Comparison of ENCODE assay signal across 8 cellular contexts in the genomic region with DNA sequence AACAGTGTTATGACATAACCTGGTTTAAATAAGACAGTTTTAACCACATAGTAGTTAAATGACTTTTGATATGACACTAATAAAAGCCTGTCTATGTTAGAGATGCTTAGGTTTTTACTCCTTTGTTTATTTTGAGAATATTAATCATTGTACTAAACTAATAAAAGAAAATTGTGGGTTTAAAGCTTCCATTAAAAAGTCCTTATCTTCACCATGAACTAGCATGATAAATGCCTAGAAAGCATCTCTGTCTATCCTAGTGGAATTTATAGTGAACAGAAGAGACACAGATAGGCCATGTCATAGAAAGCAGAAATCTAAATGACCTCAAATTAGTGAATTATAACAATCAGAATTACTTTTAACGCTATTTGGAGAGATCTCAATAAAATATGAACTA.
"Had no signal": no experiment of that assay in that cellular context is flagged by ENCODE, and none has a peak within 500 bp of the region (broad histone marks: within the 10 kb centered on the region; RNA-seq: fewer than 3 reads in every experiment).

No MANE protein-coding gene starts in this region.

- ATAC-seq: HCT116, K562 had no signal

- H3K36me3 ChIP-seq: HAP-1 had no signal

- H3K9ac ChIP-seq: GM23248 had no signal

- H3K9me3 ChIP-seq: HAP-1 had no signal

- DNase-seq: GM23248, GOT3, H7, HFFc6, KG1 had no signal

- H3K4me3 ChIP-seq: GM23248, HAP-1, K562 had no signal

- H3K27ac ChIP-seq: GM23248 had no signal

- H2AFZ ChIP-seq: GM23248 had no signal
